ENCODE assay signal across 9 cellular contexts in genomic region chr1:226187019-226187322, GRCh38. TPM values are rescaled to one million over a fixed set of nuclear protein-coding genes. Genes with fewer than 3 reads are reported as not detected.
DNase-seq lines count a peak whose midpoint lies in the region; ATAC-seq, FAIRE-seq and TF ChIP-seq lines count a peak whose summit lies in the region.
"Had no signal": no experiment of that assay in that cellular context is flagged by ENCODE, and none has a peak within 500 bp of the region (broad histone marks: within the 10 kb centered on the region; RNA-seq: fewer than 3 reads in every experiment).

No MANE protein-coding gene starts in this region.

- FAIRE-seq in HepG2 (lab: Jason Lieb, UNC): no peak
- FAIRE-seq: colon had no signal

- TSS peak; percentile 94 for BruUV-seq in HepG2 (replicated peaks; lab: Mats Ljungman, UMichigan)

- in situ Hi-C loops in HepG2 (cut with HindIII; ENCODE audit: extremely low pct_ligation_motif_present, low pct_unique_long_range_greater_than_20kb): loop anchor here (5.0 kb wide), 1 partner anchor 55 kb away; no protein-coding TSS in a partner anchor

- H3K4me1 ChIP-seq in HepG2 (ENCODE audit: insufficient read depth, low read length) (peaks cover 34% of the 10 kb centered on the region), thoracic aorta (ENCODE audit: control insufficient read depth in 1 of 2, low read depth in 2 of 2) (peaks cover 16 to 44% of the 10 kb centered on the region in 2 donors)

- no peak for TF ChIP-seq RAD21 in HepG2 (CRISPR knock-in tag; IDR thresholded peaks at IDR 0.05)

- H2AFZ ChIP-seq in HepG2 (ENCODE audit: low read length): no peak overlapping the region

- TF ChIP-seq CTCF in HepG2 (CRISPR knock-in tag; IDR thresholded peaks at IDR 0.05): no peak
- TF ChIP-seq CTCF in thoracic aorta (IDR thresholded peaks at IDR 0.05): peak; percentile 16

- H3K9me3 Mint-ChIP-seq in activated CD4-positive, alpha-beta T cell treated with anti-CD3 and anti-CD28 coated beads, Interleukin-2, amount 10 ng/mL, durations not matched to agents 24 days and 14 days: no peaks in the 10 kb centered on the region

- POLR2A ChIA-PET in HepG2 (lab: Yijun Ruan, JAX): no interaction called here

- H3K9ac ChIP-seq in HepG2 (ENCODE audit: insufficient read depth, low read depth, low read length): peak overlapping the region; percentile 97

- H3K4me2 ChIP-seq in HepG2 (ENCODE audit: low read depth, low read length): peak overlapping the region; percentile 76

- H3K36me3 ChIP-seq in HepG2 (replicated peaks in 1 of 2; ENCODE audit: control insufficient read depth in 1 of 2, insufficient read depth in 2 of 2, low read length in 2 of 2): peaks cover 2% of the 10 kb centered on the region in 2 experiments; a peak in 2 of 5 replicates
- no peaks in the 10 kb centered on the region for H3K36me3 ChIP-seq in thoracic aorta

- H3K27me3 ChIP-seq in HepG2 (ENCODE audit: control insufficient read depth in 1 of 2, insufficient read depth in 2 of 2, low read length in 2 of 2) (no peaks in the 10 kb centered on the region; a peak in 1 of 5 replicates), thoracic aorta (replicated peaks; ENCODE audit: insufficient read depth) (no peaks in the 10 kb centered on the region)

- H3K9me3 ChIP-seq in HepG2 (ENCODE audit: low read length) (no peaks in the 10 kb centered on the region), thoracic aorta (no peaks in the 10 kb centered on the region)

- CTCF ChIA-PET in HepG2 (lab: Yijun Ruan, JAX; ENCODE audit: low intra/inter-chr PET ratio, low total read pairs): no interaction called here

- H3K4me3 ChIP-seq in HepG2 (replicated peaks in 1 of 3; ENCODE audit: insufficient read depth in 1 of 3, low read depth in 2 of 3, low read length in 3 of 3) (peak overlapping the region; percentile 87 to 97 (median 90)), thoracic aorta (peak overlapping the region; percentile 98)

- peak overlapping the region; percentile 92 for H3K27ac Mint-ChIP-seq in activated CD4-positive, alpha-beta T cell treated with anti-CD3 and anti-CD28 coated beads, Interleukin-2, amount 10 ng/mL, durations not matched to agents 24 days and 14 days

- TF ChIP-seq EP300 in HepG2 (IDR thresholded peaks at IDR 0.05; ENCODE audit: low read depth in 2 of 2, low read length in 2 of 2) (no peak), HepG2 (CRISPR knock-in tag; IDR thresholded peaks at IDR 0.05; ENCODE audit: borderline replicate concordance) (no peak)

- WGBS in HepG2 (ENCODE audit: low lambda C conversion rate): 4% methylated on average over 3 of the region's 10 CpGs

- intact Hi-C loops in activated CD4-positive, alpha-beta T cell treated with anti-CD3 and anti-CD28 coated beads, Interleukin-2, amount 10 ng/mL, durations not matched to agents 24 days and 14 days (cut with micrococcal nuclease): loop anchor here (2.0 to 5.0 kb wide), 3 partner anchors 122 to 220 kb away; partner anchors contain the start of genes LIN9 and PARP1
- intact Hi-C loops in HepG2 (cut with micrococcal nuclease; ENCODE audit: unreplicated experiment): no loop called here

- no peaks in the 10 kb centered on the region for H3K27me3 Mint-ChIP-seq in activated CD4-positive, alpha-beta T cell treated with anti-CD3 and anti-CD28 coated beads, Interleukin-2, amount 10 ng/mL, durations not matched to agents 24 days and 14 days

- ATAC-seq in HepG2 (no peak), thoracic aorta (ENCODE audit: insufficient number of reproducible peaks, low FRiP score, low read depth) (no peak), HG02678 (IDR thresholded peaks at IDR 0.05; ENCODE audit: unreplicated experiment) (no peak), GM18867 (IDR thresholded peaks at IDR 0.05; ENCODE audit: unreplicated experiment) (no peak), HG02571 (IDR thresholded peaks at IDR 0.05; ENCODE audit: unreplicated experiment) (no peak)

- H3K36me3 Mint-ChIP-seq in activated CD4-positive, alpha-beta T cell treated with anti-CD3 and anti-CD28 coated beads, Interleukin-2, amount 10 ng/mL, durations not matched to agents 24 days and 14 days (ENCODE audit: low read depth): peaks cover 11% of the 10 kb centered on the region

- H3K4me1 Mint-ChIP-seq in activated CD4-positive, alpha-beta T cell treated with anti-CD3 and anti-CD28 coated beads, Interleukin-2, amount 10 ng/mL, durations not matched to agents 24 days and 14 days: peaks cover 28% of the 10 kb centered on the region

- no peak for DNase-seq in activated CD4-positive, alpha-beta T cell treated with anti-CD3 and anti-CD28 coated beads, Interleukin-2, amount 10 ng/mL, durations not matched to agents 24 days and 14 days
- DNase-seq in activated CD4-positive, alpha-beta T cell treated with anti-CD3 and anti-CD28 coated beads for 4 hours: no peak
- no peak for DNase-seq in HepG2 (ENCODE audit: low spot score)
- DNase-seq in thoracic aorta (ENCODE audit: low spot score): no peak

- H3K27ac ChIP-seq in angular gyrus (ENCODE audit: low read depth, low read length) (peak overlapping the region; percentile 96), HepG2 (ENCODE audit: extremely low read length, insufficient read depth, low read length) (peak overlapping the region; percentile 74), thoracic aorta (peak overlapping the region; percentile 88 to 94)

- peaks cover 43% of the 10 kb centered on the region for H3K79me2 ChIP-seq in HepG2 (ENCODE audit: insufficient read depth, low read length)

- peak overlapping the region; percentile 90 for H3K4me3 Mint-ChIP-seq in activated CD4-positive, alpha-beta T cell treated with anti-CD3 and anti-CD28 coated beads, Interleukin-2, amount 10 ng/mL, durations not matched to agents 24 days and 14 days

- TF ChIP-seq POLR2A in HepG2 (IDR thresholded peaks at IDR 0.05; ENCODE audit: insufficient read depth in 1 of 2, low read depth in 2 of 2, low read length in 2 of 2): no peak

- peaks cover 30% of the 10 kb centered on the region for H4K20me1 ChIP-seq in HepG2 (ENCODE audit: insufficient read depth, low read length)

TF ChIP-seq in HepG2, 621 proteins besides CTCF, POLR2A, EP300 and RAD21 (continues in another document):
- TF ChIP-seq ZNF160 (CRISPR knock-in tag; IDR thresholded peaks at IDR 0.05): peak; percentile 10; the same call in 1 of the 2 replicates
- TF ChIP-seq ZFY (CRISPR knock-in tag; IDR thresholded peaks at IDR 0.05): peak; percentile 66; the same call in 1 of the 2 replicates
- TF ChIP-seq ZBTB7B (CRISPR knock-in tag; IDR thresholded peaks at IDR 0.05): 0 out of 2 replicates have a peak, but pooled peaks have one; percentile 86

RNA-seq across cellular contexts. Expression of gene ACBD3, which starts 0.4 kb away (rescaled TPM):
- 21.8 and 23.9 TPM in 2 replicates for total RNA-seq in activated CD4-positive, alpha-beta T cell treated with anti-CD3 and anti-CD28 coated beads, Interleukin-2, amount 10 ng/mL, durations not matched to agents 24 days and 14 days
- total RNA-seq in HepG2 (2016; rRNA removed; fragmentation: Illumina TruSeq; extraction: Trizol): 39.3 and 59.0 TPM in 2 replicates
- 2.3 and 3.6 TPM in 2 replicates for total RNA-seq in HepG2 (2016; cell fraction: cytosol; rRNA removed; fragmentation: Illumina TruSeq; extraction: Trizol; ENCODE audit: low read depth)
- total RNA-seq in HepG2 (2016; cell fraction: insoluble cytoplasmic fraction; rRNA removed; fragmentation: Illumina TruSeq; extraction: Trizol): 39.7 and 56.7 TPM in 2 replicates
- total RNA-seq in HepG2 (2016; cell fraction: membrane; rRNA removed; fragmentation: Illumina TruSeq; extraction: Trizol): 10.1 and 13.7 TPM in 2 replicates
- total RNA-seq in HepG2 (2016; cell fraction: nucleus; rRNA removed; fragmentation: Illumina TruSeq; extraction: Trizol): 22.6 and 23.2 TPM in 2 replicates
- polyA plus RNA-seq in HepG2 (2011; rRNA removed): 19.4 and 24.3 TPM in 2 replicates
- 12.3 and 17.8 TPM in 2 replicates for polyA plus RNA-seq in HepG2 (2011; cell fraction: cytosol; rRNA removed)
- polyA plus RNA-seq in HepG2 (2011; cell fraction: nucleus; rRNA removed): 8.4 and 8.6 TPM in 2 replicates
- polyA plus RNA-seq in HepG2 (2012): 17.3 and 26.9 TPM in 2 replicates
- polyA plus RNA-seq in HepG2 (2016; cell fraction: cytosol; fragmentation: Illumina TruSeq; extraction: Trizol; ENCODE audit: low read depth): 1.1 and 1.2 TPM in 2 replicates
- polyA plus RNA-seq in HepG2 (2016; cell fraction: insoluble cytoplasmic fraction; fragmentation: Illumina TruSeq; extraction: Trizol; ENCODE audit: low read depth): 54.1 and 54.3 TPM in 2 replicates
- 4.5 and 5.6 TPM in 2 replicates for polyA plus RNA-seq in HepG2 (2016; cell fraction: membrane; fragmentation: Illumina TruSeq; extraction: Trizol; ENCODE audit: low read depth)
- polyA plus RNA-seq in HepG2 (2016; cell fraction: nucleus; fragmentation: Illumina TruSeq; extraction: Trizol; ENCODE audit: insufficient read depth, low read depth): 27.5 and 28.4 TPM in 2 replicates
- 11.0 and 11.5 TPM in 2 replicates for polyA minus RNA-seq in HepG2 (2011; rRNA and poly(A)+ RNA removed; ENCODE audit: low replicate concordance)
- polyA minus RNA-seq in HepG2 (2011; cell fraction: cytosol; rRNA and poly(A)+ RNA removed): 28.0 and 28.4 TPM in 2 replicates
- polyA minus RNA-seq in HepG2 (2011; cell fraction: nucleus; rRNA and poly(A)+ RNA removed): 17.9 and 19.4 TPM in 2 replicates
- total RNA-seq in thoracic aorta: 10 to 100 TPM; 44.7 to 59.8 TPM

RNA-seq across cellular contexts. Expression of gene MIXL1, which starts 36.5 kb away (rescaled TPM):
- total RNA-seq in activated CD4-positive, alpha-beta T cell treated with anti-CD3 and anti-CD28 coated beads, Interleukin-2, amount 10 ng/mL, durations not matched to agents 24 days and 14 days: not detected in 2 replicates
- total RNA-seq in HepG2 (2016; rRNA removed; fragmentation: Illumina TruSeq; extraction: Trizol) (7.6 and 8.6 TPM in 2 replicates), thoracic aorta (not detected)
- 2.6 and 2.8 TPM in 2 replicates for total RNA-seq in HepG2 (2016; cell fraction: cytosol; rRNA removed; fragmentation: Illumina TruSeq; extraction: Trizol; ENCODE audit: low read depth)
- total RNA-seq in HepG2 (2016; cell fraction: insoluble cytoplasmic fraction; rRNA removed; fragmentation: Illumina TruSeq; extraction: Trizol): 8.2 and 9.4 TPM in 2 replicates
- 9.0 and 9.1 TPM in 2 replicates for total RNA-seq in HepG2 (2016; cell fraction: membrane; rRNA removed; fragmentation: Illumina TruSeq; extraction: Trizol)
- 3.9 and 5.5 TPM in 2 replicates for total RNA-seq in HepG2 (2016; cell fraction: nucleus; rRNA removed; fragmentation: Illumina TruSeq; extraction: Trizol)
- 12.5 and 18.5 TPM in 2 replicates for polyA plus RNA-seq in HepG2 (2011; rRNA removed)
- polyA plus RNA-seq in HepG2 (2011; cell fraction: cytosol; rRNA removed): 13.8 and 17.1 TPM in 2 replicates
- polyA plus RNA-seq in HepG2 (2011; cell fraction: nucleus; rRNA removed): 2.2 and 4.1 TPM in 2 replicates
- polyA plus RNA-seq in HepG2 (2012): 5.2 and 28.7 TPM in 2 replicates
- polyA plus RNA-seq in HepG2 (2016; cell fraction: cytosol; fragmentation: Illumina TruSeq; extraction: Trizol; ENCODE audit: low read depth): 8.5 and 8.8 TPM in 2 replicates
- 33.2 and 42.8 TPM in 2 replicates for polyA plus RNA-seq in HepG2 (2016; cell fraction: insoluble cytoplasmic fraction; fragmentation: Illumina TruSeq; extraction: Trizol; ENCODE audit: low read depth)
- 21.0 and 21.4 TPM in 2 replicates for polyA plus RNA-seq in HepG2 (2016; cell fraction: membrane; fragmentation: Illumina TruSeq; extraction: Trizol; ENCODE audit: low read depth)
- 17.4 and 21.8 TPM in 2 replicates for polyA plus RNA-seq in HepG2 (2016; cell fraction: nucleus; fragmentation: Illumina TruSeq; extraction: Trizol; ENCODE audit: insufficient read depth, low read depth)
- 29.1 TPM in 1 of 2 replicates, not detected in the other for polyA minus RNA-seq in HepG2 (2011; rRNA and poly(A)+ RNA removed; ENCODE audit: low replicate concordance)
- 8.1 and 8.9 TPM in 2 replicates for polyA minus RNA-seq in HepG2 (2011; cell fraction: cytosol; rRNA and poly(A)+ RNA removed)
- polyA minus RNA-seq in HepG2 (2011; cell fraction: nucleus; rRNA and poly(A)+ RNA removed): 4.1 and 5.3 TPM in 2 replicates
